In genomic region chr20:49610701-49611538, GRCh38 we compare ENCODE assay signal across 1 cellular context.
TF ChIP-seq lines count a peak whose summit lies in the region.

No MANE protein-coding gene starts in this region.

TF ChIP-seq in HepG2, 621 proteins besides CTCF, POLR2A, EP300 and RAD21 (continued from another document and continues in another):
- TF ChIP-seq BCLAF1 (IDR thresholded peaks at IDR 0.05) (no peak), NR0B2 (CRISPR knock-in tag; IDR thresholded peaks at IDR 0.05) (peak; percentile 95), ZNF563 (CRISPR knock-in tag; IDR thresholded peaks at IDR 0.05) (peak; percentile 36; the same call in 1 of the 2 replicates), KDM1A (CRISPR knock-in tag; IDR thresholded peaks at IDR 0.05) (peak; percentile 24; the same call in 1 of the 2 replicates), TAF1 (CRISPR knock-in tag; IDR thresholded peaks at IDR 0.05) (peak; percentile 48; the same call in 1 of the 2 replicates), SRSF1 (optimal IDR thresholded peaks at IDR 0.05; ENCODE audit: low read depth, low read length) (peak; percentile 35), AHDC1 (CRISPR knock-in tag; IDR thresholded peaks at IDR 0.05; ENCODE audit: borderline replicate concordance) (no peak; the same call in 1 of the 2 replicates), CEBPB (IDR thresholded peaks at IDR 0.05; ENCODE audit: borderline replicate concordance, low read depth, low read length) (no peak), ZHX1 (CRISPR knock-in tag; IDR thresholded peaks at IDR 0.05; ENCODE audit: low read depth) (no peak; the same call in none of the 2 replicates), ZKSCAN1 (IDR thresholded peaks at IDR 0.05; ENCODE audit: low read length) (peak; percentile 94), NRL (CRISPR knock-in tag; IDR thresholded peaks at IDR 0.05; ENCODE audit: borderline replicate concordance) (peak; percentile 71), MTF2 (CRISPR knock-in tag; IDR thresholded peaks at IDR 0.05; ENCODE audit: borderline replicate concordance) (peak; percentile 97), ZNF777 (CRISPR knock-in tag; IDR thresholded peaks at IDR 0.05) (peak; percentile 52; the same call in 1 of the 2 replicates), UBTF (CRISPR knock-in tag; IDR thresholded peaks at IDR 0.05) (peak; percentile 83), WIZ (CRISPR knock-in tag; IDR thresholded peaks at IDR 0.05) (peak; percentile 35; the same call in 1 of the 2 replicates), JUNB (CRISPR knock-in tag; IDR thresholded peaks at IDR 0.05; ENCODE audit: borderline replicate concordance) (no peak), FOSL2 (CRISPR knock-in tag; IDR thresholded peaks at IDR 0.05) (peak; percentile 79), FLYWCH1 (CRISPR knock-in tag; IDR thresholded peaks at IDR 0.05) (no peak), ZNF678 (CRISPR knock-in tag; IDR thresholded peaks at IDR 0.05) (no peak), ATRX (CRISPR knock-in tag; IDR thresholded peaks at IDR 0.05; ENCODE audit: borderline replicate concordance) (no peak), U2AF1 (optimal IDR thresholded peaks at IDR 0.05; ENCODE audit: low read depth, low read length) (no peak), MTF1 (CRISPR knock-in tag; IDR thresholded peaks at IDR 0.05) (no peak; the same call in 1 of the 2 replicates), ZKSCAN5 (CRISPR knock-in tag; IDR thresholded peaks at IDR 0.05) (no peak; the same call in 1 of the 2 replicates), ZMYM4 (CRISPR knock-in tag; IDR thresholded peaks at IDR 0.05) (peak; percentile 86), ZNF646 (CRISPR knock-in tag; IDR thresholded peaks at IDR 0.05) (no peak; the same call in 1 of the 2 replicates), ZNF841 (CRISPR knock-in tag; IDR thresholded peaks at IDR 0.05; ENCODE audit: borderline replicate concordance) (no peak), HHEX (CRISPR knock-in tag; IDR thresholded peaks at IDR 0.05) (no peak), MED1 (CRISPR knock-in tag; IDR thresholded peaks at IDR 0.05) (peak; percentile 69), HOXA3 (CRISPR knock-in tag; IDR thresholded peaks at IDR 0.05) (peak; percentile 92), ZBTB21 (CRISPR knock-in tag; IDR thresholded peaks at IDR 0.05) (no peak; the same call in 1 of the 2 replicates), TBP (CRISPR knock-in tag; IDR thresholded peaks at IDR 0.05) (0 out of 2 replicates have a peak, but pooled peaks have one; percentile 36), RBM22 (optimal IDR thresholded peaks at IDR 0.05; ENCODE audit: low read length) (no peak), NFKBIZ (CRISPR knock-in tag; IDR thresholded peaks at IDR 0.05) (peak; percentile 44; the same call in 1 of the 2 replicates), GLMP (CRISPR knock-in tag; IDR thresholded peaks at IDR 0.05; ENCODE audit: borderline replicate concordance) (peak; percentile 88; the same call in 1 of the 2 replicates), E2F5 (CRISPR knock-in tag; conservative IDR thresholded peaks at IDR 0.05) (0 out of 2 replicates have a peak, but pooled peaks have one; percentile 56), ZSCAN21 (CRISPR knock-in tag; IDR thresholded peaks at IDR 0.05; ENCODE audit: borderline replicate concordance) (peak; percentile 97)
